24 cellular contexts compared by ENCODE assay signal in the genomic region with DNA sequence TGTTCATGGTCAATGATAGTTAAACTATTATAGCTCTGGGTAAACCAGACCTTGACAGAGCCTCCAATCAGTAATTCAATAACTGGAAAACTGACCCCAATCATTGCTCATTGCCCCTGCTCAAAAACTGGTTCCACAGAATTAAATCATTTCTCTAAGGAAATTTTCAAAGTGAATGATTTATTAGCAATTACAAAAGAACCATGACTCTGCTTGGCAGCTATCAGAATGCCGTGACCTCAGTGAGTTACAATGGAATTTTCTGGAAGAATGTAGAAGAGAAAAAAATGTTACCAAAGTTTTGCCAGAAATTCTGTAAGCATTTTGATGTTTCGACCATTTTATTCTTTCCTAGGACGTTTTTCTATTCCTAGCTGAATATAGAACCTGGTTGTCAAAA.
"Had no signal": no experiment of that assay in that cellular context is flagged by ENCODE, and none has a peak within 500 bp of the region (broad histone marks: within the 10 kb centered on the region; RNA-seq: fewer than 3 reads in every experiment).

No MANE protein-coding gene starts in this region.

- H3K27me3 ChIP-seq: ascending aorta, MG63 had no signal

- H3K4me3 ChIP-seq: ascending aorta, MG63 had no signal

- DNase-seq: activated CD4-positive, alpha-beta T cell treated with anti-CD3 and anti-CD28 coated beads for 48 hours; activated CD4-positive, alpha-beta T cell treated with anti-CD3 and anti-CD28 coated beads, Interleukin-2, amount 50 U/mL, for 4 hours; activated CD4-positive, CD25-positive, alpha-beta regulatory T cell treated with anti-CD3 and anti-CD28 coated beads, Interleukin-2, amount 50 U/mL, for 72 hours; activated CD8-positive, alpha-beta memory T cell treated with anti-CD3 and anti-CD28 coated beads, Interleukin-2, amount 50 U/mL, for 48 hours; activated CD8-positive, alpha-beta T cell treated with anti-CD3 and anti-CD28 coated beads, Interleukin-2, amount 10 ng/mL, durations not matched to agents 7 days and 5 days; activated naive CD4-positive, alpha-beta T cell treated with anti-CD3 and anti-CD28 coated beads, Interleukin-2, amount 50 U/mL, for 16 hours; activated naive CD8-positive, alpha-beta T cell treated with anti-CD3 and anti-CD28 coated beads, Interleukin-2, amount 10 ng/mL, durations not matched to agents 7 days and 5 days; activated T-cell treated with anti-CD3 and anti-CD28 coated beads, Interleukin-2, amount 50 U/mL, for 1 hour; MG63; MV-4-11; NCI-H1092 treated with DMSO at 0.1 percent for 48 hours; NCI-H1436; NCI-H1694 treated with DMSO at 0.1 percent for 48 hours; NCI-H2029 treated with DMSO at 0.1 percent for 48 hours; NCI-H345; NCI-H510A; NCI-H69; NK-92 treated with Interleukin-12 subunit alpha and Interleukin-12 subunit beta, amount 100 ng/mL, for 24 hours; OCI-M1; SHP77 had no signal

- H3K27ac ChIP-seq: ascending aorta, RWPE1 had no signal

- H3K36me3 ChIP-seq: ascending aorta, MG63 had no signal

- H3K4me1 ChIP-seq: ascending aorta had no signal

- ATAC-seq: activated CD8-positive, alpha-beta T cell treated with anti-CD3 and anti-CD28 coated beads, Interleukin-2, amount 10 ng/mL, durations not matched to agents 7 days and 5 days; Panc1; WTC11 had no signal
